8 cellular contexts compared by ENCODE assay signal in the genomic region with DNA sequence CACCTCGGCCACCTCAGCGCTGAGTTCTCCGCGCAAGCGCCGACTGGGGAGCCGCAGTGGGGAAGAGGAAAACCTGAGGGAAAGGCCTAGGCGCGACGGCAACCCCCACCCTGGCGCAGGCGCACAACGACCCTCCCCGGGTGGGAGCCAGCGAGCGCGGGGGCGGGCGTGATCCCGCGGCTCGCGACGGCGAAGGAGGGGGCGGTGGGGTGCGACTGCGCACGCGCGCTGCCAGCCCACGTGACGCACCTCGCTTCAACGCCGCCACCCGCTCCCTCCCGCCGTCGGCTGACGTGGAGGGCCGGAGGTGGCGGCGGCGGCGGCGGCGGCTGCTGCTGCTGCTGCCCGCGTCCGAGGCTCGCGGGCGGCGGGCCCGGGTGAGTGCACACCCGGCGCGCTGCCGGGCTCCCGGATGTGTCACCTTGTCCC. TPM values are rescaled to one million over a fixed set of nuclear protein-coding genes. Genes with fewer than 3 reads are reported as not detected.
DNase-seq lines count a peak whose midpoint lies in the region; ATAC-seq and TF ChIP-seq lines count a peak whose summit lies in the region.

A gene (minus strand): TSS at position 84 of the 429 bp plus-strand sequence. CDS start 556 bp downstream, outside the sequence.
A gene with protein sequence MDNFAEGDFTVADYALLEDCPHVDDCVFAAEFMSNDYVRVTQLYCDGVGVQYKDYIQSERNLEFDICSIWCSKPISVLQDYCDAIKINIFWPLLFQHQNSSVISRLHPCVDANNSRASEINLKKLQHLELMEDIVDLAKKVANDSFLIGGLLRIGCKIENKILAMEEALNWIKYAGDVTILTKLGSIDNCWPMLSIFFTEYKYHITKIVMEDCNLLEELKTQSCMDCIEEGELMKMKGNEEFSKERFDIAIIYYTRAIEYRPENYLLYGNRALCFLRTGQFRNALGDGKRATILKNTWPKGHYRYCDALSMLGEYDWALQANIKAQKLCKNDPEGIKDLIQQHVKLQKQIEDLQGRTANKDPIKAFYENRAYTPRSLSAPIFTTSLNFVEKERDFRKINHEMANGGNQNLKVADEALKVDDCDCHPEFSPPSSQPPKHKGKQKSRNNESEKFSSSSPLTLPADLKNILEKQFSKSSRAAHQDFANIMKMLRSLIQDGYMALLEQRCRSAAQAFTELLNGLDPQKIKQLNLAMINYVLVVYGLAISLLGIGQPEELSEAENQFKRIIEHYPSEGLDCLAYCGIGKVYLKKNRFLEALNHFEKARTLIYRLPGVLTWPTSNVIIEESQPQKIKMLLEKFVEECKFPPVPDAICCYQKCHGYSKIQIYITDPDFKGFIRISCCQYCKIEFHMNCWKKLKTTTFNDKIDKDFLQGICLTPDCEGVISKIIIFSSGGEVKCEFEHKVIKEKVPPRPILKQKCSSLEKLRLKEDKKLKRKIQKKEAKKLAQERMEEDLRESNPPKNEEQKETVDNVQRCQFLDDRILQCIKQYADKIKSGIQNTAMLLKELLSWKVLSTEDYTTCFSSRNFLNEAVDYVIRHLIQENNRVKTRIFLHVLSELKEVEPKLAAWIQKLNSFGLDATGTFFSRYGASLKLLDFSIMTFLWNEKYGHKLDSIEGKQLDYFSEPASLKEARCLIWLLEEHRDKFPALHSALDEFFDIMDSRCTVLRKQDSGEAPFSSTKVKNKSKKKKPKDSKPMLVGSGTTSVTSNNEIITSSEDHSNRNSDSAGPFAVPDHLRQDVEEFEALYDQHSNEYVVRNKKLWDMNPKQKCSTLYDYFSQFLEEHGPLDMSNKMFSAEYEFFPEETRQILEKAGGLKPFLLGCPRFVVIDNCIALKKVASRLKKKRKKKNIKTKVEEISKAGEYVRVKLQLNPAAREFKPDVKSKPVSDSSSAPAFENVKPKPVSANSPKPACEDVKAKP (N-terminal part only) (plus strand): TSS at position 267 of the 429 bp plus-strand sequence. CDS start 14,004 bp downstream, outside the sequence.

- CTCF ChIA-PET in activated CD4-positive, alpha-beta T cell treated with anti-CD3 and anti-CD28 coated beads, Interleukin-2, amount 10 ng/mL, durations not matched to agents 7 days and 5 days (lab: Charles Lee), result no interaction called here

- no peaks in the 10 kb centered on the region for H3K9me3 Mint-ChIP-seq in activated CD4-positive, alpha-beta T cell treated with anti-CD3 and anti-CD28 coated beads, Interleukin-2, amount 10 ng/mL, durations not matched to agents 7 days and 5 days

- H3K4me1 Mint-ChIP-seq in activated CD4-positive, alpha-beta T cell treated with anti-CD3 and anti-CD28 coated beads, Interleukin-2, amount 10 ng/mL, durations not matched to agents 7 days and 5 days, result peaks cover 39% of the 10 kb centered on the region

- no peak for TF ChIP-seq CTCF in BE2C (IDR thresholded peaks at IDR 0.05; ENCODE audit: low read depth, low read length)
- no peak for TF ChIP-seq CTCF in left lung (IDR thresholded peaks at IDR 0.05)

- ATAC-seq in GM19351 (IDR thresholded peaks at IDR 0.05; ENCODE audit: unreplicated experiment) (peak; percentile 64), HG03520 (IDR thresholded peaks at IDR 0.05; ENCODE audit: unreplicated experiment) (peak; percentile 52), left lung (peak; percentile 87)

- H3K4me3 Mint-ChIP-seq in activated CD4-positive, alpha-beta T cell treated with anti-CD3 and anti-CD28 coated beads, Interleukin-2, amount 10 ng/mL, durations not matched to agents 7 days and 5 days, result peak within 1 kb of the TSS; percentile 88

- no peaks in the 10 kb centered on the region for H3K9me3 ChIP-seq in BE2C
- H3K9me3 ChIP-seq in left lung, result no peaks in the 10 kb centered on the region

- peak within 1 kb of the TSS; percentile 99 to 100 for H3K27ac ChIP-seq in left lung

- intact Hi-C loops in left lung (cut with DNase I), result no loop called here

- H3K27me3 ChIP-seq in BE2C, result no peaks in the 10 kb centered on the region
- no peaks in the 10 kb centered on the region for H3K27me3 ChIP-seq in left lung

- H3K4me1 ChIP-seq in BE2C, result peaks cover 5% of the 10 kb centered on the region
- H3K4me1 ChIP-seq in left lung, result peaks cover 0 to 31% of the 10 kb centered on the region in 2 donors

- DNase-seq in BE2C, result peak; percentile 97
- peak; percentile 98 for DNase-seq in NCI-H69 (lab: John Stamatoyannopoulos, UW)
- peak; percentile 92 for DNase-seq in activated CD4-positive, alpha-beta T cell treated with anti-CD3 and anti-CD28 coated beads, Interleukin-2, amount 10 ng/mL, durations not matched to agents 7 days and 5 days
- DNase-seq in cortex of kidney (lab: John Stamatoyannopoulos, UW), result peak; percentile 59
- DNase-seq in left lung, result peak; percentile 95 to 97
- DNase-seq in stimulated activated CD4-positive, alpha-beta T cell treated with anti-CD3 and anti-CD28 coated beads, Interleukin-2, amount 100 ng/mL, for 48 hours, result peak; percentile 94 to 97

- H3K27ac Mint-ChIP-seq in activated CD4-positive, alpha-beta T cell treated with anti-CD3 and anti-CD28 coated beads, Interleukin-2, amount 10 ng/mL, durations not matched to agents 7 days and 5 days, result peak within 1 kb of the TSS; percentile 93

- peaks cover 16% of the 10 kb centered on the region for H3K36me3 Mint-ChIP-seq in activated CD4-positive, alpha-beta T cell treated with anti-CD3 and anti-CD28 coated beads, Interleukin-2, amount 10 ng/mL, durations not matched to agents 7 days and 5 days (ENCODE audit: low read depth)

- POLR2A ChIA-PET in activated CD4-positive, alpha-beta T cell treated with anti-CD3 and anti-CD28 coated beads, Interleukin-2, amount 10 ng/mL, durations not matched to agents 7 days and 5 days (lab: Charles Lee), result no interaction called here

- peak within 1 kb of the TSS; percentile 94 for H3K4me3 ChIP-seq in BE2C (ENCODE audit: low read depth, low read length)
- peak within 1 kb of the TSS; percentile 83 to 90 for H3K4me3 ChIP-seq in left lung

- H3K27me3 Mint-ChIP-seq in activated CD4-positive, alpha-beta T cell treated with anti-CD3 and anti-CD28 coated beads, Interleukin-2, amount 10 ng/mL, durations not matched to agents 7 days and 5 days, result no peaks in the 10 kb centered on the region

- H3K36me3 ChIP-seq in BE2C, result no peaks in the 10 kb centered on the region; the same call in 1 of the 2 replicates
- no peaks in the 10 kb centered on the region for H3K36me3 ChIP-seq in left lung

RNA-seq across cellular contexts. Expression of the first gene that starts in this region (rescaled TPM):
- polyA plus RNA-seq in BE2C (2012; ENCODE audit: insufficient read depth, insufficient read length, low read depth), result 9.3 TPM
- 10 to 100 TPM; 13.5 to 21.7 TPM for total RNA-seq in activated CD4-positive, alpha-beta T cell treated with anti-CD3 and anti-CD28 coated beads, Interleukin-2, amount 10 ng/mL, durations not matched to agents 7 days and 5 days
- 10 to 100 TPM; 21.2 to 24.7 TPM for total RNA-seq in left lung

RNA-seq across cellular contexts. Expression of the second gene that starts in this region (rescaled TPM):
- polyA plus RNA-seq in BE2C (2012; ENCODE audit: insufficient read depth, insufficient read length, low read depth), result 50.1 TPM
- 10 to 100 TPM; 49.4 to 52.5 TPM for total RNA-seq in activated CD4-positive, alpha-beta T cell treated with anti-CD3 and anti-CD28 coated beads, Interleukin-2, amount 10 ng/mL, durations not matched to agents 7 days and 5 days
- 100 to 1,000 TPM; 103 to 128 TPM for total RNA-seq in left lung

Comparison
In these comparisons a context has a peak if more than half of its experiments do, and no peak if none do; other contexts are left out.
1. Peak in every context shown above with its lines: DNase-seq, ATAC-seq, H3K4me3 ChIP-seq and H3K27ac ChIP-seq.